In genomic region chr15:70098461-70099166, GRCh38 we compare ENCODE assay signal across 1 cellular context.
A peak's percentile ranks its signal among the peaks of the same experiment; 100 is the strongest.
TF ChIP-seq lines count a peak whose summit lies in the region.

No MANE protein-coding gene starts in this region.

TF ChIP-seq in HepG2, 621 proteins besides CTCF, POLR2A, EP300 and RAD21 (continued from another document and continues in another):
- TF ChIP-seq, protein P1, sequence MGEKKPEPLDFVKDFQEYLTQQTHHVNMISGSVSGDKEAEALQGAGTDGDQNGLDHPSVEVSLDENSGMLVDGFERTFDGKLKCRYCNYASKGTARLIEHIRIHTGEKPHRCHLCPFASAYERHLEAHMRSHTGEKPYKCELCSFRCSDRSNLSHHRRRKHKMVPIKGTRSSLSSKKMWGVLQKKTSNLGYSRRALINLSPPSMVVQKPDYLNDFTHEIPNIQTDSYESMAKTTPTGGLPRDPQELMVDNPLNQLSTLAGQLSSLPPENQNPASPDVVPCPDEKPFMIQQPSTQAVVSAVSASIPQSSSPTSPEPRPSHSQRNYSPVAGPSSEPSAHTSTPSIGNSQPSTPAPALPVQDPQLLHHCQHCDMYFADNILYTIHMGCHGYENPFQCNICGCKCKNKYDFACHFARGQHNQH (CRISPR knock-in tag; IDR thresholded peaks at IDR 0.05): 0 out of 2 replicates have a peak, but pooled peaks have one; percentile 7
- TF ChIP-seq ZNF678 (CRISPR knock-in tag; IDR thresholded peaks at IDR 0.05) (no peak), TP53 (CRISPR knock-in tag; conservative IDR thresholded peaks at IDR 0.05) (no peak), KDM5A (IDR thresholded peaks at IDR 0.05; ENCODE audit: borderline replicate concordance, low read length) (no peak), NCOR1 (IDR thresholded peaks at IDR 0.05; ENCODE audit: borderline replicate concordance, low read length) (no peak; the same call in 1 of the 2 replicates), ZBTB3 (CRISPR knock-in tag; IDR thresholded peaks at IDR 0.05; ENCODE audit: borderline replicate concordance, low read depth) (no peak), IKZF1 (IDR thresholded peaks at IDR 0.05) (no peak), ZNF431 (CRISPR knock-in tag; IDR thresholded peaks at IDR 0.05; ENCODE audit: borderline replicate concordance, low read depth) (no peak), NFKB2 (CRISPR knock-in tag; IDR thresholded peaks at IDR 0.05; ENCODE audit: borderline replicate concordance) (no peak), MYC (CRISPR knock-in tag; IDR thresholded peaks at IDR 0.05; ENCODE audit: borderline replicate concordance) (peak; percentile 23; the same call in 1 of the 2 replicates), CAMTA2 (CRISPR knock-in tag; IDR thresholded peaks at IDR 0.05; ENCODE audit: borderline replicate concordance) (no peak), HNRNPUL1 (IDR thresholded peaks at IDR 0.05; ENCODE audit: low read depth, low read length) (no peak), PHF21A (CRISPR knock-in tag; IDR thresholded peaks at IDR 0.05) (0 out of 2 replicates have a peak, but pooled peaks have one; percentile 31), ZNF264 (CRISPR knock-in tag; IDR thresholded peaks at IDR 0.05) (no peak), NR2C2 (CRISPR knock-in tag; IDR thresholded peaks at IDR 0.05; ENCODE audit: borderline replicate concordance) (peak; percentile 37; the same call in 1 of the 2 replicates), GMEB1 (CRISPR knock-in tag; IDR thresholded peaks at IDR 0.05; ENCODE audit: borderline replicate concordance) (no peak), PITX1 (CRISPR knock-in tag; IDR thresholded peaks at IDR 0.05) (peak; percentile 21; the same call in 1 of the 2 replicates)
- TF ChIP-seq, protein P2, sequence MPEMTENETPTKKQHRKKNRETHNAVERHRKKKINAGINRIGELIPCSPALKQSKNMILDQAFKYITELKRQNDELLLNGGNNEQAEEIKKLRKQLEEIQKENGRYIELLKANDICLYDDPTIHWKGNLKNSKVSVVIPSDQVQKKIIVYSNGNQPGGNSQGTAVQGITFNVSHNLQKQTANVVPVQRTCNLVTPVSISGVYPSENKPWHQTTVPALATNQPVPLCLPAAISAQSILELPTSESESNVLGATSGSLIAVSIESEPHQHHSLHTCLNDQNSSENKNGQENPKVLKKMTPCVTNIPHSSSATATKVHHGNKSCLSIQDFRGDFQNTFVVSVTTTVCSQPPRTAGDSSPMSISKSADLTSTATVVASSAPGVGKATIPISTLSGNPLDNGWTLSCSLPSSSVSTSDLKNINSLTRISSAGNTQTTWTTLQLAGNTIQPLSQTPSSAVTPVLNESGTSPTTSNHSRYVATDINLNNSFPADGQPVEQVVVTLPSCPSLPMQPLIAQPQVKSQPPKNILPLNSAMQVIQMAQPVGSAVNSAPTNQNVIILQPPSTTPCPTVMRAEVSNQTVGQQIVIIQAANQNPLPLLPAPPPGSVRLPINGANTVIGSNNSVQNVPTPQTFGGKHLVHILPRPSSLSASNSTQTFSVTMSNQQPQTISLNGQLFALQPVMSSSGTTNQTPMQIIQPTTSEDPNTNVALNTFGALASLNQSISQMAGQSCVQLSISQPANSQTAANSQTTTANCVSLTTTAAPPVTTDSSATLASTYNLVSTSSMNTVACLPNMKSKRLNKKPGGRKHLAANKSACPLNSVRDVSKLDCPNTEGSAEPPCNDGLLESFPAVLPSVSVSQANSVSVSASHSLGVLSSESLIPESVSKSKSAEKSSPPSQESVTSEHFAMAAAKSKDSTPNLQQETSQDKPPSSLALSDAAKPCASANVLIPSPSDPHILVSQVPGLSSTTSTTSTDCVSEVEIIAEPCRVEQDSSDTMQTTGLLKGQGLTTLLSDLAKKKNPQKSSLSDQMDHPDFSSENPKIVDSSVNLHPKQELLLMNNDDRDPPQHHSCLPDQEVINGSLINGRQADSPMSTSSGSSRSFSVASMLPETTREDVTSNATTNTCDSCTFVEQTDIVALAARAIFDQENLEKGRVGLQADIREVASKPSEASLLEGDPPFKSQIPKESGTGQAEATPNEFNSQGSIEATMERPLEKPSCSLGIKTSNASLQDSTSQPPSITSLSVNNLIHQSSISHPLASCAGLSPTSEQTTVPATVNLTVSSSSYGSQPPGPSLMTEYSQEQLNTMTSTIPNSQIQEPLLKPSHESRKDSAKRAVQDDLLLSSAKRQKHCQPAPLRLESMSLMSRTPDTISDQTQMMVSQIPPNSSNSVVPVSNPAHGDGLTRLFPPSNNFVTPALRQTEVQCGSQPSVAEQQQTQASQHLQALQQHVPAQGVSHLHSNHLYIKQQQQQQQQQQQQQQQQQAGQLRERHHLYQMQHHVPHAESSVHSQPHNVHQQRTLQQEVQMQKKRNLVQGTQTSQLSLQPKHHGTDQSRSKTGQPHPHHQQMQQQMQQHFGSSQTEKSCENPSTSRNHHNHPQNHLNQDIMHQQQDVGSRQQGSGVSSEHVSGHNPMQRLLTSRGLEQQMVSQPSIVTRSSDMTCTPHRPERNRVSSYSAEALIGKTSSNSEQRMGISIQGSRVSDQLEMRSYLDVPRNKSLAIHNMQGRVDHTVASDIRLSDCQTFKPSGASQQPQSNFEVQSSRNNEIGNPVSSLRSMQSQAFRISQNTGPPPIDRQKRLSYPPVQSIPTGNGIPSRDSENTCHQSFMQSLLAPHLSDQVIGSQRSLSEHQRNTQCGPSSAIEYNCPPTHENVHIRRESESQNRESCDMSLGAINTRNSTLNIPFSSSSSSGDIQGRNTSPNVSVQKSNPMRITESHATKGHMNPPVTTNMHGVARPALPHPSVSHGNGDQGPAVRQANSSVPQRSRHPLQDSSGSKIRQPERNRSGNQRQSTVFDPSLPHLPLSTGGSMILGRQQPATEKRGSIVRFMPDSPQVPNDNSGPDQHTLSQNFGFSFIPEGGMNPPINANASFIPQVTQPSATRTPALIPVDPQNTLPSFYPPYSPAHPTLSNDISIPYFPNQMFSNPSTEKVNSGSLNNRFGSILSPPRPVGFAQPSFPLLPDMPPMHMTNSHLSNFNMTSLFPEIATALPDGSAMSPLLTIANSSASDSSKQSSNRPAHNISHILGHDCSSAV (CRISPR knock-in tag; IDR thresholded peaks at IDR 0.05; ENCODE audit: borderline replicate concordance): 0 out of 2 replicates have a peak, but pooled peaks have one; percentile 6
- TF ChIP-seq, protein P3, sequence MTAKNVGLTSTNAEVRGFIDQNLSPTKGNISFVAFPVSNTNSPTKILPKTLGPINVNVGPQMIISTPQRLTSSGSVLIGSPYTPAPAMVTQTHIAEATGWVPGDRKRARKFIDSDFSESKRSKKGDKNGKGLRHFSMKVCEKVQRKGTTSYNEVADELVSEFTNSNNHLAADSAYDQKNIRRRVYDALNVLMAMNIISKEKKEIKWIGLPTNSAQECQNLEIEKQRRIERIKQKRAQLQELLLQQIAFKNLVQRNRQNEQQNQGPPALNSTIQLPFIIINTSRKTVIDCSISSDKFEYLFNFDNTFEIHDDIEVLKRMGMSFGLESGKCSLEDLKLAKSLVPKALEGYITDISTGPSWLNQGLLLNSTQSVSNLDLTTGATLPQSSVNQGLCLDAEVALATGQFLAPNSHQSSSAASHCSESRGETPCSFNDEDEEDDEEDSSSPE (CRISPR knock-in tag; IDR thresholded peaks at IDR 0.05): no peak; the same call in 1 of the 2 replicates
- TF ChIP-seq, protein P4, sequence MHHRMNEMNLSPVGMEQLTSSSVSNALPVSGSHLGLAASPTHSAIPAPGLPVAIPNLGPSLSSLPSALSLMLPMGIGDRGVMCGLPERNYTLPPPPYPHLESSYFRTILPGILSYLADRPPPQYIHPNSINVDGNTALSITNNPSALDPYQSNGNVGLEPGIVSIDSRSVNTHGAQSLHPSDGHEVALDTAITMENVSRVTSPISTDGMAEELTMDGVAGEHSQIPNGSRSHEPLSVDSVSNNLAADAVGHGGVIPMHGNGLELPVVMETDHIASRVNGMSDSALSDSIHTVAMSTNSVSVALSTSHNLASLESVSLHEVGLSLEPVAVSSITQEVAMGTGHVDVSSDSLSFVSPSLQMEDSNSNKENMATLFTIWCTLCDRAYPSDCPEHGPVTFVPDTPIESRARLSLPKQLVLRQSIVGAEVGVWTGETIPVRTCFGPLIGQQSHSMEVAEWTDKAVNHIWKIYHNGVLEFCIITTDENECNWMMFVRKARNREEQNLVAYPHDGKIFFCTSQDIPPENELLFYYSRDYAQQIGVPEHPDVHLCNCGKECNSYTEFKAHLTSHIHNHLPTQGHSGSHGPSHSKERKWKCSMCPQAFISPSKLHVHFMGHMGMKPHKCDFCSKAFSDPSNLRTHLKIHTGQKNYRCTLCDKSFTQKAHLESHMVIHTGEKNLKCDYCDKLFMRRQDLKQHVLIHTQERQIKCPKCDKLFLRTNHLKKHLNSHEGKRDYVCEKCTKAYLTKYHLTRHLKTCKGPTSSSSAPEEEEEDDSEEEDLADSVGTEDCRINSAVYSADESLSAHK (CRISPR knock-in tag; IDR thresholded peaks at IDR 0.05; ENCODE audit: borderline replicate concordance): no peak
- TF ChIP-seq, protein P5, sequence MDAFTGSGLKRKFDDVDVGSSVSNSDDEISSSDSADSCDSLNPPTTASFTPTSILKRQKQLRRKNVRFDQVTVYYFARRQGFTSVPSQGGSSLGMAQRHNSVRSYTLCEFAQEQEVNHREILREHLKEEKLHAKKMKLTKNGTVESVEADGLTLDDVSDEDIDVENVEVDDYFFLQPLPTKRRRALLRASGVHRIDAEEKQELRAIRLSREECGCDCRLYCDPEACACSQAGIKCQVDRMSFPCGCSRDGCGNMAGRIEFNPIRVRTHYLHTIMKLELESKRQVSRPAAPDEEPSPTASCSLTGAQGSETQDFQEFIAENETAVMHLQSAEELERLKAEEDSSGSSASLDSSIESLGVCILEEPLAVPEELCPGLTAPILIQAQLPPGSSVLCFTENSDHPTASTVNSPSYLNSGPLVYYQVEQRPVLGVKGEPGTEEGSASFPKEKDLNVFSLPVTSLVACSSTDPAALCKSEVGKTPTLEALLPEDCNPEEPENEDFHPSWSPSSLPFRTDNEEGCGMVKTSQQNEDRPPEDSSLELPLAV (CRISPR knock-in tag; conservative IDR thresholded peaks at IDR 0.05; ENCODE audit: low read depth): no peak
- TF ChIP-seq, protein P6, sequence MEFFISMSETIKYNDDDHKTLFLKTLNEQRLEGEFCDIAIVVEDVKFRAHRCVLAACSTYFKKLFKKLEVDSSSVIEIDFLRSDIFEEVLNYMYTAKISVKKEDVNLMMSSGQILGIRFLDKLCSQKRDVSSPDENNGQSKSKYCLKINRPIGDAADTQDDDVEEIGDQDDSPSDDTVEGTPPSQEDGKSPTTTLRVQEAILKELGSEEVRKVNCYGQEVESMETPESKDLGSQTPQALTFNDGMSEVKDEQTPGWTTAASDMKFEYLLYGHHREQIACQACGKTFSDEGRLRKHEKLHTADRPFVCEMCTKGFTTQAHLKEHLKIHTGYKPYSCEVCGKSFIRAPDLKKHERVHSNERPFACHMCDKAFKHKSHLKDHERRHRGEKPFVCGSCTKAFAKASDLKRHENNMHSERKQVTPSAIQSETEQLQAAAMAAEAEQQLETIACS (CRISPR knock-in tag; IDR thresholded peaks at IDR 0.05): no peak
- TF ChIP-seq, protein P7, sequence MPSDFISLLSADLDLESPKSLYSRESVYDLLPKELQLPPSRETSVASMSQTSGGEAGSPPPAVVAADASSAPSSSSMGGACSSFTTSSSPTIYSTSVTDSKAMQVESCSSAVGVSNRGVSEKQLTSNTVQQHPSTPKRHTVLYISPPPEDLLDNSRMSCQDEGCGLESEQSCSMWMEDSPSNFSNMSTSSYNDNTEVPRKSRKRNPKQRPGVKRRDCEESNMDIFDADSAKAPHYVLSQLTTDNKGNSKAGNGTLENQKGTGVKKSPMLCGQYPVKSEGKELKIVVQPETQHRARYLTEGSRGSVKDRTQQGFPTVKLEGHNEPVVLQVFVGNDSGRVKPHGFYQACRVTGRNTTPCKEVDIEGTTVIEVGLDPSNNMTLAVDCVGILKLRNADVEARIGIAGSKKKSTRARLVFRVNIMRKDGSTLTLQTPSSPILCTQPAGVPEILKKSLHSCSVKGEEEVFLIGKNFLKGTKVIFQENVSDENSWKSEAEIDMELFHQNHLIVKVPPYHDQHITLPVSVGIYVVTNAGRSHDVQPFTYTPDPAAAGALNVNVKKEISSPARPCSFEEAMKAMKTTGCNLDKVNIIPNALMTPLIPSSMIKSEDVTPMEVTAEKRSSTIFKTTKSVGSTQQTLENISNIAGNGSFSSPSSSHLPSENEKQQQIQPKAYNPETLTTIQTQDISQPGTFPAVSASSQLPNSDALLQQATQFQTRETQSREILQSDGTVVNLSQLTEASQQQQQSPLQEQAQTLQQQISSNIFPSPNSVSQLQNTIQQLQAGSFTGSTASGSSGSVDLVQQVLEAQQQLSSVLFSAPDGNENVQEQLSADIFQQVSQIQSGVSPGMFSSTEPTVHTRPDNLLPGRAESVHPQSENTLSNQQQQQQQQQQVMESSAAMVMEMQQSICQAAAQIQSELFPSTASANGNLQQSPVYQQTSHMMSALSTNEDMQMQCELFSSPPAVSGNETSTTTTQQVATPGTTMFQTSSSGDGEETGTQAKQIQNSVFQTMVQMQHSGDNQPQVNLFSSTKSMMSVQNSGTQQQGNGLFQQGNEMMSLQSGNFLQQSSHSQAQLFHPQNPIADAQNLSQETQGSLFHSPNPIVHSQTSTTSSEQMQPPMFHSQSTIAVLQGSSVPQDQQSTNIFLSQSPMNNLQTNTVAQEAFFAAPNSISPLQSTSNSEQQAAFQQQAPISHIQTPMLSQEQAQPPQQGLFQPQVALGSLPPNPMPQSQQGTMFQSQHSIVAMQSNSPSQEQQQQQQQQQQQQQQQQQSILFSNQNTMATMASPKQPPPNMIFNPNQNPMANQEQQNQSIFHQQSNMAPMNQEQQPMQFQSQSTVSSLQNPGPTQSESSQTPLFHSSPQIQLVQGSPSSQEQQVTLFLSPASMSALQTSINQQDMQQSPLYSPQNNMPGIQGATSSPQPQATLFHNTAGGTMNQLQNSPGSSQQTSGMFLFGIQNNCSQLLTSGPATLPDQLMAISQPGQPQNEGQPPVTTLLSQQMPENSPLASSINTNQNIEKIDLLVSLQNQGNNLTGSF (CRISPR knock-in tag; IDR thresholded peaks at IDR 0.05): no peak
